30 cellular contexts compared by ENCODE assay signal in the genomic region with DNA sequence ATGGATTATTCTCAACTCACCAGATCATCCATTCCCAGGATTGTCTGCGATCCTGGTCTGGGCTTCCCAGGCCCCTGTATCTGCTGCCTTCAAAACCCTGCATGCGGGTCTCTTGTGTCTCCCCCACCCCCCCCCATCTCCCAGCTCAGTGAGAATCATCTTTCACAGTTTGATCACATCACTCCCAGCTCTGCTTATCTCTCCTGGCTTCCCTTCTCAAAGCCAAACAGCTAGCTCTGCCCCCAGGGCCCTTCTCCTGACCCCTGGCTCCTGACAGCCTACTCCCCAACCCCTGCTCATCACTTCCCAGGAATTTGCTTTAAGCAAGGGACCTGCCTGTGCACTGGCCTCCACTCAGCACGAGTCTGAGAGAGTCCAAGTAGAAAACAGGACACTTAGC.
DNase-seq lines count a peak whose midpoint lies in the region; ATAC-seq, FAIRE-seq and TF ChIP-seq lines count a peak whose summit lies in the region.
"Had no signal": no experiment of that assay in that cellular context is flagged by ENCODE, and none has a peak within 500 bp of the region (broad histone marks: within the 10 kb centered on the region; RNA-seq: fewer than 3 reads in every experiment).

No MANE protein-coding gene starts in this region.

- ATAC-seq in GM21381 (IDR thresholded peaks at IDR 0.05; ENCODE audit: unreplicated experiment) = no peak
- ATAC-seq: esophagus mucosa; left ventricle myocardium superior; naive thymus-derived CD4-positive, alpha-beta T cell had no signal

- no peak overlapping the region for H3K4me2 ChIP-seq in astrocyte (ENCODE audit: low read length)

- H3K4me3 ChIP-seq in astrocyte (ENCODE audit: insufficient read depth, low read depth, low read length) = no peak overlapping the region
- H3K4me3 ChIP-seq: SJSA1, tibial nerve had no signal

- peaks cover 16% of the 10 kb centered on the region for H3K4me1 Mint-ChIP-seq in astrocyte (ENCODE audit: low read depth, unreplicated experiment)
- H3K4me1 Mint-ChIP-seq in mesothelial cell of epicardium = peaks cover 79% of the 10 kb centered on the region
- peaks cover 30% of the 10 kb centered on the region for H3K4me1 Mint-ChIP-seq in MCF 10A (ENCODE audit: insufficient read depth, unreplicated experiment)
- H3K4me1 Mint-ChIP-seq: activated naive CD8-positive, alpha-beta T cell treated with anti-CD3 and anti-CD28 coated beads, Interleukin-2, amount 10 ng/mL, durations not matched to agents 7 days and 5 days had no signal

- BruUV-seq in MCF 10A (replicated peaks; lab: Mats Ljungman, UMichigan) = no TSS peak

- H3K27me3 Mint-ChIP-seq in astrocyte (ENCODE audit: low read depth, unreplicated experiment) (no peaks in the 10 kb centered on the region), mesothelial cell of epicardium (ENCODE audit: low read depth) (no peaks in the 10 kb centered on the region), MCF 10A (ENCODE audit: insufficient read depth, unreplicated experiment) (no peaks in the 10 kb centered on the region)
- H3K27me3 Mint-ChIP-seq: activated naive CD8-positive, alpha-beta T cell treated with anti-CD3 and anti-CD28 coated beads, Interleukin-2, amount 10 ng/mL, durations not matched to agents 7 days and 5 days had no signal

- no peaks in the 10 kb centered on the region for H3K79me2 ChIP-seq in astrocyte (ENCODE audit: insufficient read depth, low read length)

- no peak overlapping the region for H3K27ac ChIP-seq in astrocyte (ENCODE audit: low read depth, low read length)
- H3K27ac ChIP-seq: 22Rv1, C4-2B, HL-60, SJSA1, tibial nerve had no signal

- POLR2A ChIA-PET in MCF 10A (lab: Yijun Ruan, JAX) = interaction anchor here (0.5 kb wide), 1 partner anchor 120 kb away, joined by 3 read pairs; no protein-coding TSS in a partner anchor

- no peaks in the 10 kb centered on the region for H3K36me3 Mint-ChIP-seq in astrocyte (ENCODE audit: low read depth, unreplicated experiment)
- no peaks in the 10 kb centered on the region for H3K36me3 Mint-ChIP-seq in mesothelial cell of epicardium
- H3K36me3 Mint-ChIP-seq in MCF 10A (ENCODE audit: insufficient read depth, unreplicated experiment) = no peaks in the 10 kb centered on the region
- H3K36me3 Mint-ChIP-seq: activated naive CD8-positive, alpha-beta T cell treated with anti-CD3 and anti-CD28 coated beads, Interleukin-2, amount 10 ng/mL, durations not matched to agents 7 days and 5 days; naive thymus-derived CD4-positive, alpha-beta T cell had no signal

- intact Hi-C loops in MCF 10A (cut with micrococcal nuclease) = loop anchor here (10.0 kb wide), 1 partner anchor 337 kb away; no protein-coding TSS in a partner anchor

- no peak overlapping the region for H3K4me3 Mint-ChIP-seq in astrocyte (ENCODE audit: unreplicated experiment)
- peak overlapping the region; percentile 28 for H3K4me3 Mint-ChIP-seq in mesothelial cell of epicardium
- H3K4me3 Mint-ChIP-seq in MCF 10A (ENCODE audit: unreplicated experiment) = no peak overlapping the region
- H3K4me3 Mint-ChIP-seq: activated naive CD8-positive, alpha-beta T cell treated with anti-CD3 and anti-CD28 coated beads, Interleukin-2, amount 10 ng/mL, durations not matched to agents 7 days and 5 days; activated T-cell treated with anti-CD3 and anti-CD28 coated beads, Interleukin-2, amount 50 U/mL, for 24 hours; naive thymus-derived CD4-positive, alpha-beta T cell had no signal

- no peak for FAIRE-seq in astrocyte (lab: Jason Lieb, UNC)
- FAIRE-seq: keratinocyte had no signal

- H4K20me1 ChIP-seq in astrocyte (ENCODE audit: insufficient read depth, low read length) = no peaks in the 10 kb centered on the region

- no peak overlapping the region for H2AFZ ChIP-seq in astrocyte (ENCODE audit: low read depth, low read length)

- CTCF ChIA-PET in MCF 10A (lab: Yijun Ruan, JAX) = interaction anchor here (0.5 to 4.9 kb wide), 10 partner anchors 9 to 453 kb away, joined by 3 to 94 read pairs (median 3); no protein-coding TSS in a partner anchor

- no peaks in the 10 kb centered on the region for H3K36me3 ChIP-seq in astrocyte (ENCODE audit: insufficient read depth, low read length)
- H3K36me3 ChIP-seq: SJSA1, tibial nerve had no signal

- H3K9me3 ChIP-seq in astrocyte (ENCODE audit: insufficient read depth, low read depth, low read length) = peaks cover 6% of the 10 kb centered on the region
- H3K9me3 ChIP-seq: SJSA1 had no signal

- no peak overlapping the region for H3K9ac ChIP-seq in astrocyte (ENCODE audit: low read length)

- no peaks in the 10 kb centered on the region for H3K27me3 ChIP-seq in astrocyte (ENCODE audit: insufficient read depth, low read length)
- H3K27me3 ChIP-seq: SJSA1, tibial nerve had no signal

- DNase-seq in NCI-H82 (lab: John Stamatoyannopoulos, UW) = peak; percentile 20
- DNase-seq in NCI-H82 treated with DMSO at 0.1 percent for 48 hours (lab: John Stamatoyannopoulos, UW; ENCODE audit: unreplicated experiment) = no peak
- no peak for DNase-seq in astrocyte (ENCODE audit: low read depth)
- no peak for DNase-seq in mesothelial cell of epicardium (ENCODE audit: low spot score in 2 of 2, unreplicated experiment in 2 of 2)
- no peak for DNase-seq in iPS-NIHi11 (ENCODE audit: low spot score)
- DNase-seq in MCF 10A (ENCODE audit: unreplicated experiment) = no peak
- DNase-seq in Kasumi-1 (lab: John Stamatoyannopoulos, UW) = no peak
- DNase-seq: activated CD4-positive, CD25-positive, alpha-beta regulatory T cell; activated gamma-delta T cell treated with Interleukin-2 at 50 U/mL for 16 hours; activated naive CD8-positive, alpha-beta T cell treated with anti-CD3 and anti-CD28 coated beads, Interleukin-2, amount 10 ng/mL, durations not matched to agents 7 days and 5 days; activated T-cell treated with anti-CD3 and anti-CD28 coated beads, Interleukin-2, amount 50 U/mL, for 24 hours; aorta; DMS79; GOT3; left ventricle myocardium superior; midbrain; naive thymus-derived CD4-positive, alpha-beta T cell; NCI-H1417 treated with DMSO at 0.1 percent for 48 hours; NCI-H2081 treated with DMSO at 0.1 percent for 48 hours; NCI-H2227 treated with DMSO at 0.1 percent for 48 hours; NCI-H748 treated with DMSO at 0.1 percent for 48 hours; stimulated activated CD4-positive, alpha-beta T cell treated with anti-CD3 and anti-CD28 coated beads, Interleukin-4, amount 100 ng/mL, for 1 hour had no signal

- H3K27ac Mint-ChIP-seq in astrocyte (ENCODE audit: unreplicated experiment) = peak overlapping the region; percentile 64
- H3K27ac Mint-ChIP-seq in mesothelial cell of epicardium = peak overlapping the region; percentile 96
- no peak overlapping the region for H3K27ac Mint-ChIP-seq in MCF 10A (ENCODE audit: low read depth, unreplicated experiment)
- H3K27ac Mint-ChIP-seq: activated naive CD8-positive, alpha-beta T cell treated with anti-CD3 and anti-CD28 coated beads, Interleukin-2, amount 10 ng/mL, durations not matched to agents 7 days and 5 days; activated T-cell treated with anti-CD3 and anti-CD28 coated beads, Interleukin-2, amount 50 U/mL, for 24 hours; naive thymus-derived CD4-positive, alpha-beta T cell had no signal

- H3K9me3 Mint-ChIP-seq in astrocyte (ENCODE audit: unreplicated experiment) (peaks cover 5% of the 10 kb centered on the region), mesothelial cell of epicardium (no peaks in the 10 kb centered on the region), MCF 10A (ENCODE audit: unreplicated experiment) (no peaks in the 10 kb centered on the region)
- H3K9me3 Mint-ChIP-seq: activated naive CD8-positive, alpha-beta T cell treated with anti-CD3 and anti-CD28 coated beads, Interleukin-2, amount 10 ng/mL, durations not matched to agents 7 days and 5 days; activated T-cell treated with anti-CD3 and anti-CD28 coated beads, Interleukin-2, amount 50 U/mL, for 24 hours; naive thymus-derived CD4-positive, alpha-beta T cell had no signal

- no peak for TF ChIP-seq CTCF in astrocyte (IDR thresholded peaks at IDR 0.05; ENCODE audit: insufficient read depth, low read depth, low read length)
- TF ChIP-seq CTCF in mesothelial cell of epicardium (IDR thresholded peaks at IDR 0.05; ENCODE audit: unreplicated experiment) = no peak
- TF ChIP-seq CTCF in MCF 10A (IDR thresholded peaks at IDR 0.05; ENCODE audit: unreplicated experiment) = no peak

- no peaks in the 10 kb centered on the region for H3K4me1 ChIP-seq in astrocyte (ENCODE audit: insufficient read depth, low read length)
- H3K4me1 ChIP-seq: SJSA1 had no signal
